1 cellular context compared by ENCODE assay signal in the genomic region with DNA sequence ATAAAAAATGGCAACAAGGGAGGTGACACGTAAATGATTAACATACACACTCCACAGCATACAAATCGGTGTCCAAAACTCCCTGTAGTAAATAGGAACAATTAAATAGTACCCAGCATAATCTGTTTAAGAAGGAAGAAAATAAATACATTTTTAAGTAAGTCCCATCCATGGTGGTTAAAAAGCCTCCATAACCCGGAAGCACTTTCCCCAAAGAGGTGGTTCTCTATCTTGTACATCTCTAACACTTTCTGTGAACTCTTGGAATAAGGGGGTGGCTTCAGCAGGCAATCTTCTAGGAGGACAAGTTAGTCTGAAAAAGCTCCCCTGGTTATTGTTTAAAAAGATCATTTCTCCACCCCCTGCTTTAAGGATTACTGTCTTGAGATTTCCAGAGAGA.
TF ChIP-seq lines count a peak whose summit lies in the region.

No MANE protein-coding gene starts in this region.

TF ChIP-seq in A549, 52 proteins besides CTCF, POLR2A, EP300 and RAD21 (continued from another document):
- no peak for TF ChIP-seq MYC (IDR thresholded peaks at IDR 0.05; ENCODE audit: borderline replicate concordance, low read length)
- TF ChIP-seq RARB (CRISPR knock-in tag; IDR thresholded peaks at IDR 0.05) = no peak
- TF ChIP-seq JUN (IDR thresholded peaks at IDR 0.05) = no peak
